Comparison of ENCODE assay signal across 13 cellular contexts in genomic region chr2:132581917-132582316, GRCh38.
DNase-seq lines count a peak whose midpoint lies in the region; ATAC-seq and TF ChIP-seq lines count a peak whose summit lies in the region.
"Had no signal": no experiment of that assay in that cellular context is flagged by ENCODE, and none has a peak within 500 bp of the region (broad histone marks: within the 10 kb centered on the region; RNA-seq: fewer than 3 reads in every experiment).

No MANE protein-coding gene starts in this region.

- H3K27me3 ChIP-seq in adrenal gland: no peaks in the 10 kb centered on the region
- H3K27me3 ChIP-seq: tibial artery had no signal

- H3K9me3 Mint-ChIP-seq in nephron progenitor cell: no peaks in the 10 kb centered on the region
- H3K9me3 Mint-ChIP-seq: activated CD4-positive, alpha-beta memory T cell treated with anti-CD3 and anti-CD28 coated beads, Interleukin-2, amount 10 ng/mL, durations not matched to agents 7 days and 5 days; T-cell had no signal

- no peak for TF ChIP-seq CTCF in nephron progenitor cell (IDR thresholded peaks at IDR 0.05)
- TF ChIP-seq CTCF in adrenal gland (IDR thresholded peaks at IDR 0.05): no peak

- H3K27me3 Mint-ChIP-seq in nephron progenitor cell (ENCODE audit: low read depth, poor library complexity): peaks cover 4% of the 10 kb centered on the region
- H3K27me3 Mint-ChIP-seq: activated CD4-positive, alpha-beta memory T cell treated with anti-CD3 and anti-CD28 coated beads, Interleukin-2, amount 10 ng/mL, durations not matched to agents 7 days and 5 days had no signal

- no peaks in the 10 kb centered on the region for H3K4me1 ChIP-seq in adrenal gland (replicated peaks in 1 of 2)
- H3K4me1 ChIP-seq: tibial artery had no signal

- H3K27ac Mint-ChIP-seq in nephron progenitor cell: peak overlapping the region; percentile 52
- H3K27ac Mint-ChIP-seq: activated CD4-positive, alpha-beta memory T cell treated with anti-CD3 and anti-CD28 coated beads, Interleukin-2, amount 10 ng/mL, durations not matched to agents 7 days and 5 days; T-cell had no signal

- intact Hi-C loops in adrenal gland (cut with DNase I): no loop called here

- WGBS in adrenal gland, 4 donors: 69 to 84% (median 81%) methylated on average over 8 of the region's 8 CpGs

- H3K4me3 Mint-ChIP-seq in nephron progenitor cell: no peak overlapping the region
- H3K4me3 Mint-ChIP-seq: activated CD4-positive, alpha-beta memory T cell treated with anti-CD3 and anti-CD28 coated beads, Interleukin-2, amount 10 ng/mL, durations not matched to agents 7 days and 5 days; T-cell had no signal

- H3K36me3 ChIP-seq in adrenal gland (replicated peaks in 1 of 2): no peaks in the 10 kb centered on the region
- H3K36me3 ChIP-seq: tibial artery had no signal

- no peaks in the 10 kb centered on the region for H3K9me3 ChIP-seq in adrenal gland (replicated peaks in 1 of 3)
- H3K9me3 ChIP-seq: tibial artery had no signal

- DNase-seq in DMS153 treated with DMSO at 0.1 percent for 48 hours (lab: John Stamatoyannopoulos, UW; ENCODE audit: unreplicated experiment): peak; percentile 89
- peak; percentile 98 for DNase-seq in NCI-H2029 (lab: John Stamatoyannopoulos, UW)
- peak; percentile 96 for DNase-seq in RPMI8226
- no peak for DNase-seq in nephron progenitor cell
- DNase-seq in 8988T: no peak
- DNase-seq in adrenal gland: no peak
- DNase-seq: activated CD4-positive, alpha-beta memory T cell treated with anti-CD3 and anti-CD28 coated beads, Interleukin-2, amount 10 ng/mL, durations not matched to agents 7 days and 5 days; activated gamma-delta T cell; NCI-H526 treated with DMSO at 0.1 percent for 48 hours; tibial artery had no signal

- TF ChIP-seq POLR2A in adrenal gland (IDR thresholded peaks at IDR 0.05): no peak

- peaks cover 39% of the 10 kb centered on the region for H3K4me1 Mint-ChIP-seq in nephron progenitor cell
- H3K4me1 Mint-ChIP-seq: activated CD4-positive, alpha-beta memory T cell treated with anti-CD3 and anti-CD28 coated beads, Interleukin-2, amount 10 ng/mL, durations not matched to agents 7 days and 5 days; T-cell had no signal

- no peak overlapping the region for H3K4me3 ChIP-seq in adrenal gland
- H3K4me3 ChIP-seq: tibial artery had no signal

- H3K36me3 Mint-ChIP-seq in nephron progenitor cell (ENCODE audit: low read depth): no peaks in the 10 kb centered on the region
- H3K36me3 Mint-ChIP-seq: T-cell had no signal

- no peak overlapping the region for H3K27ac ChIP-seq in adrenal gland
- H3K27ac ChIP-seq: tibial artery had no signal

- ATAC-seq in HG03571 (IDR thresholded peaks at IDR 0.05; ENCODE audit: unreplicated experiment): no peak
- ATAC-seq in HG03039 (IDR thresholded peaks at IDR 0.05; ENCODE audit: unreplicated experiment): no peak
- ATAC-seq: T-cell had no signal

Comparison
In these comparisons a context has a peak if more than half of its experiments do, and no peak if none do; other contexts are left out.
1. DNase-seq: peak in DMS153 treated with DMSO at 0.1 percent for 48 hours (single experiment), NCI-H2029 (single experiment) and RPMI8226 (single experiment); none in nephron progenitor cell (single experiment), 8988T (single experiment) and adrenal gland (0 of 7).